ENCODE assay signal across 40 cellular contexts in the genomic region with DNA sequence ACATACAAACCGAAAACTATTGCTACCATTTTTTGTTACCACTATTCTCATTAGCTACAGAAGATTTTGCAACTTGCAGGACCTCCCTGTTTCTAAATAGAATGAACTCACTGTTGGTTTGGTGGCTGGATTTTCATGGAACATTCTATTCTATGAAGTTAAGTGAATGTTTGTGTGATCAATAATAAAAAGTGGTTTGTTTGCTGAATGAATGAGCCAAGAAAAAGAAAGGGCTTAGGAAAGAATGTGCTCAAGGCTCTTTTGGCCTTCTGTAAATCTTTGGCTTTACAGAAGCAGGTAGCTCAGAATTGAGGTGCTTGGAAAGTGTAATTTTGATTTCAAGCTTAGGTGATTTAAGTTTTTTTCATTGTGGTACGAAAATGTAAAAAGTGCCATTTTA. TPM values are rescaled to one million over a fixed set of nuclear protein-coding genes. Genes with fewer than 3 reads are reported as not detected.
"Had no signal": no experiment of that assay in that cellular context is flagged by ENCODE, and none has a peak within 500 bp of the region (broad histone marks: within the 10 kb centered on the region; RNA-seq: fewer than 3 reads in every experiment).

No MANE protein-coding gene starts in this region.

- H3K36me3 ChIP-seq: MG63 had no signal

- DNase-seq: Karpas-422, Kasumi-1, MG63, MM.1S, MV-4-11, NCI-H1048, NCI-H1092, NCI-H1092 treated with DMSO at 0.1 percent for 48 hours, NCI-H1105, NCI-H1105 treated with DMSO at 0.1 percent for 48 hours, NCI-H1417, NCI-H1417 treated with DMSO at 0.1 percent for 48 hours, NCI-H1436, NCI-H1436 treated with DMSO at 0.1 percent for 48 hours, NCI-H146, NCI-H1694, NCI-H1694 treated with DMSO at 0.1 percent for 48 hours, NCI-H187, NCI-H187 treated with DMSO at 0.1 percent for 48 hours, NCI-H1930, NCI-H2029, NCI-H2029 treated with DMSO at 0.1 percent for 48 hours, NCI-H2081, NCI-H2081 treated with DMSO at 0.1 percent for 48 hours, NCI-H2107, NCI-H2171, NCI-H2171 treated with DMSO at 0.1 percent for 48 hours, NCI-H2227 treated with DMSO at 0.1 percent for 48 hours, NCI-H226, NCI-H345, NCI-H446, NCI-H446 treated with DMSO at 0.1 percent for 48 hours, NCI-H510A, NCI-H510A treated with DMSO at 0.1 percent for 48 hours, NCI-H524, NCI-H524 treated with DMSO at 0.1 percent for 48 hours had no signal

- H3K4me3 ChIP-seq: MG63 had no signal

- H3K9me3 ChIP-seq: MG63 had no signal

RNA-seq across cellular contexts. Expression of gene SCGB1D2, which starts 5.9 kb away (rescaled TPM):
- total RNA-seq: LHCN-M2, M059J, MCF 10A, NCI-H460 had no signal

RNA-seq across cellular contexts. Expression of gene SCGB2A1, which starts 27.7 kb away (rescaled TPM):
- total RNA-seq: LHCN-M2, M059J, MCF 10A, NCI-H460 had no signal

RNA-seq across cellular contexts. Expression of gene SCGB2A2, which starts 33.8 kb away (rescaled TPM):
- total RNA-seq: LHCN-M2, M059J, MCF 10A, NCI-H460 had no signal

RNA-seq across cellular contexts. Expression of gene SCGB1D1, which starts 46.2 kb away (rescaled TPM):
- total RNA-seq: LHCN-M2, M059J, MCF 10A, NCI-H460 had no signal
